In the genomic region with DNA sequence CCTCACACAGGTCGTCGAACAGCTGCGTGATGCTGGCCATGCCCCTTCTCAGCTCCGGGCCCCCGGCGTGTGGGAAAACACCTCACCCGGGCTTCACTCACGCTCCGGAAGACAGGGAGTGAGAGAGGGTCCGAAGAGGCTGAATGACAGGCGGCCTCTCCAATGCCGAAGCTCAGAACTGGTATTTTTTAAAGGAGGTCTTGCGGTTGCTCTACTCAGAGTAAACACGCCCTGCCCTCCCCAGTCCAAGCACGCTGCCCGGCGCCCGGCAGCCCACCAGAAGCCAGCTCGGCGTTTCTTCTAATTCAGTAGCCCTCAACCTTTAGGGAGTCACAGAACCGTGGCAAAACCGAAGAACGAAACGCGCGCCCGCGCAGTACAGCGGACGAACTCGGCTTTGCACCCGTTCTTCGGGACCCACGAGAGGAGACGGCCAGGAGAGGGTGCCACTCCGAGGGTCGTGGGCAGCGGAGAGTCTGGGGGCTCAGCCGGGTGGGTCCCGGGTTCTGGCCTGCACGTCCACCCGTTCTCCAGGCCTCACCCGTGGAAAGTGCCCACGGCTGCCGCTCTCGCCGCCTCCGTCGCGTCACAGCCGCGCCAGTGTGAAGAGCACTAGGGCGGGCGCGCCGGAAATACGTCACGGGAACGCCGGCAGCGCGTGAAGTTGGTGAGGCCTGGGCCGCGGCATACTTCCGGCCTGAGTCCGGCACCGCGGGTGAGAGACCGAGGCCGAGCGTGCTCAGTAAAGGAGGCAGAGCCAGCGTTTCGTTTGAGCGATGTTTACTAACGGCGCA, we compare ENCODE assay signal across 8 cellular contexts. TPM values are rescaled to one million over a fixed set of nuclear protein-coding genes. Genes with fewer than 3 reads are reported as not detected.
DNase-seq lines count a peak whose midpoint lies in the region; ATAC-seq and TF ChIP-seq lines count a peak whose summit lies in the region.

A gene with protein sequence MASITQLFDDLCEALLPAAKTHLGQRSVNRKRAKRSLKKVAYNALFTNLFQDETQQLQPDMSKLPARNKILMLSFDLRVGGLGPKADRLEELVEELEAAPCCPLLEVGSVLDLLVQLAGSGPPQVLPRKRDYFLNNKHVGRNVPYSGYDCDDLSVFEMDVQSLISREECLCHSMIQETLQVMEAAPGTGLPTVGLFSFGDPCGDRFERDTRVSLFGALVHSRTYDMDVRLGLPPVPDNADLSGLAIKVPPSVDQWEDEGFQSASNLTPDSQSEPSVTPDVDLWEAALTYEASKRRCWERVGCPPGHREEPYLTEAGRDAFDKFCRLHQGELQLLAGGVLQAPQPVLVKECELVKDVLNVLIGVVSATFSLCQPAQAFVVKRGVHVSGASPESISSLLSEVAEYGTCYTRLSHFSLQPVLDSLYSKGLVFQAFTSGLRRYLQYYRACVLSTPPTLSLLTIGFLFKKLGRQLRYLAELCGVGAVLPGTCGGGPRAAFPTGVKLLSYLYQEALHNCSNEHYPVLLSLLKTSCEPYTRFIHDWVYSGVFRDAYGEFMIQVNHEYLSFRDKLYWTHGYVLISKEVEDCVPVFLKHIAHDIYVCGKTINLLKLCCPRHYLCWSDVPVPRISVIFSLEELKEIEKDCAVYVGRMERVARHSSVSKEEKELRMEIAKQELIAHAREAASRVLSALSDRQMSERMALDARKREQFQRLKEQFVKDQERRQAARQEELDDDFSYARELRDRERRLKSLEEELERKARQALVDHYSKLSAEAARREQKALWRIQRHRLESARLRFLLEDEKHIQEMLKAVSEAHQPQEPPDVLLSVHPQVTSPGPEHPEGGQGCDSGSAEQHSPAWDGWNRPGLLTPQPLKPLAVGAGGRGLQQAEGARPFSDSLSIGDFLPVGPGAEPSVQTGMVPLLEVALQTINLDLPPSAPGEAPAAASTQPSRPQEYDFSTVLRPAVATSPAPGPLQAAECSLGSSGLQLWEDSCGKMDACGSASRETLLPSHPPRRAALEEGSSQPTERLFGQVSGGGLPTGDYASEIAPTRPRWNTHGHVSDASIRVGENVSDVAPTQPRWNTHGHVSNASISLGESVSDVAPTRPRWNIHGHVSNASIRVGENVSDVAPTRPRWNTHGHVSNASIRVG (N-terminal part only) (minus strand): TSS at position 604 of the 794 bp plus-strand sequence. CDS start 564 bp downstream, at position 40.

- peaks cover 25% of the 10 kb centered on the region; the same call in 1 of the 2 replicates for H3K79me2 ChIP-seq in KMS-11 (ENCODE audit: insufficient read depth, low read depth)

- no peaks in the 10 kb centered on the region for H3K27me3 Mint-ChIP-seq in activated T-helper 2 cell treated with anti-CD3 and anti-CD28 coated beads, Interferon-gamma antibody, Interleukin-2, Interleukin-4, amounts not matched to agents 10 μg/mL and 5 μg/mL and 100 μg/mL, durations not matched to agents 14 hours and 24 hours and 36 hours (ENCODE audit: low read depth)
- no peaks in the 10 kb centered on the region for H3K27me3 Mint-ChIP-seq in nephron (ENCODE audit: low read depth)

- H3K27me3 ChIP-seq in KMS-11 (ENCODE audit: insufficient read depth, low read depth) (no peaks in the 10 kb centered on the region), RWPE2 (ENCODE audit: insufficient read depth, poor library complexity, severe bottlenecking) (no peaks in the 10 kb centered on the region)

- H3K9me3 Mint-ChIP-seq in activated T-helper 2 cell treated with anti-CD3 and anti-CD28 coated beads, Interferon-gamma antibody, Interleukin-2, Interleukin-4, amounts not matched to agents 10 μg/mL and 5 μg/mL and 100 μg/mL, durations not matched to agents 14 hours and 24 hours and 36 hours, result no peaks in the 10 kb centered on the region
- H3K9me3 Mint-ChIP-seq in nephron, result no peaks in the 10 kb centered on the region

- intact Hi-C loops in activated T-helper 2 cell treated with anti-CD3 and anti-CD28 coated beads, Interferon-gamma antibody, Interleukin-2, Interleukin-4, amounts not matched to agents 10 μg/mL and 5 μg/mL and 100 μg/mL, durations not matched to agents 14 hours and 24 hours and 36 hours (cut with micrococcal nuclease), result loop anchor here (1.0 to 10.0 kb wide), 4 partner anchors 83 to 376 kb away; a partner anchor contains a TSS

- peak within 1 kb of the TSS; percentile 100 for H3K4me3 Mint-ChIP-seq in activated T-helper 2 cell treated with anti-CD3 and anti-CD28 coated beads, Interferon-gamma antibody, Interleukin-2, Interleukin-4, amounts not matched to agents 10 μg/mL and 5 μg/mL and 100 μg/mL, durations not matched to agents 14 hours and 24 hours and 36 hours (ENCODE audit: low read depth)
- H3K4me3 Mint-ChIP-seq in nephron, result peak within 1 kb of the TSS; percentile 97 to 100 (median 99)

- peaks cover 12% of the 10 kb centered on the region for H3K4me1 Mint-ChIP-seq in activated T-helper 2 cell treated with anti-CD3 and anti-CD28 coated beads, Interferon-gamma antibody, Interleukin-2, Interleukin-4, amounts not matched to agents 10 μg/mL and 5 μg/mL and 100 μg/mL, durations not matched to agents 14 hours and 24 hours and 36 hours (ENCODE audit: low read depth)
- peaks cover 23% of the 10 kb centered on the region for H3K4me1 Mint-ChIP-seq in nephron

- no peak within 1 kb of the TSS for H3K4me3 ChIP-seq in KMS-11 (IDR thresholded peaks at IDR 0.05; ENCODE audit: insufficient read depth, low read depth, low read length)
- peak within 1 kb of the TSS; percentile 74 for H3K4me3 ChIP-seq in RWPE2 (ENCODE audit: severe bottlenecking)

- peaks cover 38% of the 10 kb centered on the region for H3K36me3 Mint-ChIP-seq in activated T-helper 2 cell treated with anti-CD3 and anti-CD28 coated beads, Interferon-gamma antibody, Interleukin-2, Interleukin-4, amounts not matched to agents 10 μg/mL and 5 μg/mL and 100 μg/mL, durations not matched to agents 14 hours and 24 hours and 36 hours (ENCODE audit: low read depth)
- no peaks in the 10 kb centered on the region for H3K36me3 Mint-ChIP-seq in nephron (ENCODE audit: low read depth)

- TF ChIP-seq CTCF in KMS-11 (conservative IDR thresholded peaks at IDR 0.05; ENCODE audit: low read depth, low read length) (no peak), RWPE2 (IDR thresholded peaks at IDR 0.05; ENCODE audit: poor library complexity, severe bottlenecking) (peak; percentile 10), nephron (IDR thresholded peaks at IDR 0.05; ENCODE audit: unreplicated experiment in 3 of 3) (peak; percentile 17 to 32 (median 28))

- peak within 1 kb of the TSS; percentile 100 for H3K27ac Mint-ChIP-seq in activated T-helper 2 cell treated with anti-CD3 and anti-CD28 coated beads, Interferon-gamma antibody, Interleukin-2, Interleukin-4, amounts not matched to agents 10 μg/mL and 5 μg/mL and 100 μg/mL, durations not matched to agents 14 hours and 24 hours and 36 hours
- peak within 1 kb of the TSS; percentile 91 to 96 (median 95) for H3K27ac Mint-ChIP-seq in nephron

- H3K4me1 ChIP-seq in KMS-11 (ENCODE audit: low read depth, poor library complexity, severe bottlenecking), result peaks cover 8% of the 10 kb centered on the region
- H3K4me1 ChIP-seq in RWPE2 (ENCODE audit: insufficient read depth, poor library complexity, severe bottlenecking), result peaks cover 8% of the 10 kb centered on the region

- H3K36me3 ChIP-seq in KMS-11 (ENCODE audit: insufficient read depth), result no peaks in the 10 kb centered on the region
- peaks cover 27% of the 10 kb centered on the region for H3K36me3 ChIP-seq in RWPE2 (ENCODE audit: low read depth)

- ATAC-seq in GM21723 (IDR thresholded peaks at IDR 0.05; ENCODE audit: unreplicated experiment), result peak; percentile 60
- peak; percentile 70 for ATAC-seq in RWPE2 (ENCODE audit: low read depth)
- ATAC-seq in stimulated activated naive CD8-positive, alpha-beta T cell treated with anti-CD3 and anti-CD28 coated beads, Interleukin-15, Interleukin-2, amounts not matched to agents 100 U/mL and 50 U/mL, for 24 hours, result peak; percentile 92

- H3K9me3 ChIP-seq in RWPE2 (ENCODE audit: severe bottlenecking), result no peaks in the 10 kb centered on the region

- no peaks in the 10 kb centered on the region for H4K20me1 ChIP-seq in KMS-11 (ENCODE audit: insufficient read depth)

- peak within 1 kb of the TSS; percentile 59; the same call in 1 of the 2 replicates for H2AFZ ChIP-seq in KMS-11 (ENCODE audit: low read depth)

- H3K4me2 ChIP-seq in KMS-11, result peak within 1 kb of the TSS; percentile 66

- H3K27ac ChIP-seq in KMS-11 (peak within 1 kb of the TSS; percentile 68), RWPE2 (ENCODE audit: poor library complexity, severe bottlenecking) (peak within 1 kb of the TSS; percentile 63)

- peak; percentile 95 for DNase-seq in DMS53 (lab: John Stamatoyannopoulos, UW)
- DNase-seq in RWPE2 (ENCODE audit: low spot score), result peak; percentile 91
- DNase-seq in activated T-helper 2 cell treated with anti-CD3 and anti-CD28 coated beads, Interferon-gamma antibody, Interleukin-2, Interleukin-4, amounts not matched to agents 10 μg/mL and 5 μg/mL and 100 μg/mL, durations not matched to agents 14 hours and 24 hours and 36 hours (ENCODE audit: low spot score), result peak; percentile 92
- DNase-seq in fibroblast of peridontal ligament (ENCODE audit: extremely low read depth), result peak; percentile 87
- DNase-seq in stimulated activated naive CD8-positive, alpha-beta T cell treated with anti-CD3 and anti-CD28 coated beads, Interleukin-15, Interleukin-2, amounts not matched to agents 100 U/mL and 50 U/mL, for 24 hours, result peak; percentile 96

- peak within 1 kb of the TSS; percentile 74 for H3K9ac ChIP-seq in KMS-11

RNA-seq across cellular contexts. Expression of the gene that starts here (rescaled TPM):
- 48.8 and 49.6 TPM in 2 replicates for total RNA-seq in activated T-helper 2 cell treated with anti-CD3 and anti-CD28 coated beads, Interferon-gamma antibody, Interleukin-2, Interleukin-4, amounts not matched to agents 10 μg/mL and 5 μg/mL and 100 μg/mL, durations not matched to agents 14 hours and 24 hours and 36 hours
